25 cellular contexts compared by ENCODE assay signal in genomic region chr1:100565533-100565932, GRCh38. TPM values are rescaled to one million over a fixed set of nuclear protein-coding genes. Genes with fewer than 3 reads are reported as not detected.
DNase-seq lines count a peak whose midpoint lies in the region; ATAC-seq and TF ChIP-seq lines count a peak whose summit lies in the region.
"Had no signal": no experiment of that assay in that cellular context is flagged by ENCODE, and none has a peak within 500 bp of the region (broad histone marks: within the 10 kb centered on the region; RNA-seq: fewer than 3 reads in every experiment).

No MANE protein-coding gene starts in this region.

- H3K36me3 Mint-ChIP-seq in naive B cell, result peaks cover 0 to 5% of the 10 kb centered on the region in 2 donors
- no peaks in the 10 kb centered on the region for H3K36me3 Mint-ChIP-seq in effector memory CD8-positive, alpha-beta T cell (ENCODE audit: insufficient read depth)
- H3K36me3 Mint-ChIP-seq: T-cell had no signal

- no peaks in the 10 kb centered on the region for H3K36me3 ChIP-seq in OCI-LY7 (ENCODE audit: insufficient read depth, low read length)

- H3K27ac ChIP-seq in OCI-LY7 (ENCODE audit: low read depth, low read length, poor library complexity, severe bottlenecking), result no peak overlapping the region
- H3K27ac ChIP-seq: KMS-11 had no signal

- no peaks in the 10 kb centered on the region for H3K4me1 ChIP-seq in OCI-LY7 (ENCODE audit: insufficient read depth, low read length, poor library complexity, severe bottlenecking)

- peak; percentile 8 for DNase-seq in OCI-LY7 (ENCODE audit: low spot score)
- no peak for DNase-seq in naive B cell
- DNase-seq in effector memory CD8-positive, alpha-beta T cell, result no peak
- DNase-seq in kidney glomerular epithelial cell (lab: John Stamatoyannopoulos, UW), result no peak
- DNase-seq: ACHN; C1 segment of cervical spinal cord; CD8-positive, alpha-beta memory T cell; DMS53; NCI-H1436; NCI-H2029; NCI-H2171 treated with DMSO at 0.1 percent for 48 hours; NCI-H446; OCI-M1; SHP77 treated with DMSO at 0.1 percent for 48 hours; SK-N-SH; T-cell had no signal

- H3K9me3 Mint-ChIP-seq in naive B cell, result peaks cover 1 to 14% (median 8%) of the 10 kb centered on the region in 7 donors
- H3K9me3 Mint-ChIP-seq in effector memory CD8-positive, alpha-beta T cell, result peaks cover 0 to 5% of the 10 kb centered on the region in 2 donors

- ATAC-seq in GM18907 (IDR thresholded peaks at IDR 0.05; ENCODE audit: unreplicated experiment), result peak; percentile 64
- peak; percentile 71 for ATAC-seq in GM19452 (IDR thresholded peaks at IDR 0.05; ENCODE audit: unreplicated experiment)
- peak; percentile 16 to 57 for ATAC-seq in naive B cell (ENCODE audit: low read depth in 2 of 2)
- ATAC-seq in GM21528 (IDR thresholded peaks at IDR 0.05; ENCODE audit: low FRiP score, unreplicated experiment), result no peak
- ATAC-seq in GM19328 (IDR thresholded peaks at IDR 0.05; ENCODE audit: unreplicated experiment), result no peak
- no peak for ATAC-seq in effector memory CD8-positive, alpha-beta T cell (replicated peaks)
- ATAC-seq: GM23338, HCT116, T-cell had no signal

- H3K9me3 ChIP-seq in OCI-LY7 (ENCODE audit: low read length), result no peaks in the 10 kb centered on the region

- peaks cover 12 to 17% (median 12%) of the 10 kb centered on the region in 3 donors for H3K27me3 Mint-ChIP-seq in naive B cell
- H3K27me3 Mint-ChIP-seq in effector memory CD8-positive, alpha-beta T cell, result peaks cover 47 to 53% of the 10 kb centered on the region in 2 donors

- POLR2A ChIA-PET in OCI-LY7 (lab: Charles Lee), result interaction anchor here (0.6 to 1.0 kb wide), 2 partner anchors 62 to 305 kb away, joined by 3 read pairs; no protein-coding TSS in a partner anchor

- H3K79me2 ChIP-seq in OCI-LY7 (ENCODE audit: insufficient read depth, low read depth, low read length), result no peaks in the 10 kb centered on the region

- BruUV-seq in OCI-LY7 (replicated peaks; lab: Mats Ljungman, UMichigan), result no TSS peak

- peaks cover 0 to 7% (median 5%) of the 10 kb centered on the region in 3 donors for H3K4me1 Mint-ChIP-seq in naive B cell
- no peaks in the 10 kb centered on the region for H3K4me1 Mint-ChIP-seq in effector memory CD8-positive, alpha-beta T cell (ENCODE audit: low read depth in 2 of 2)
- H3K4me1 Mint-ChIP-seq: CD8-positive, alpha-beta memory T cell; GM23338; T-cell had no signal

- CTCF ChIA-PET in OCI-LY7 (lab: Charles Lee; ENCODE audit: unreplicated experiment), result no interaction called here

- H4K20me1 ChIP-seq in OCI-LY7 (ENCODE audit: insufficient read depth, low read length), result no peaks in the 10 kb centered on the region

- H3K4me2 ChIP-seq in OCI-LY7 (ENCODE audit: low read length), result no peak overlapping the region
- H3K4me2 ChIP-seq: GM23338, KMS-11, SK-N-SH had no signal

- TF ChIP-seq CTCF in OCI-LY7 (conservative IDR thresholded peaks at IDR 0.05; ENCODE audit: low read length), result no peak

- H3K4me3 ChIP-seq in OCI-LY7 (ENCODE audit: low read depth, low read length, poor library complexity, severe bottlenecking), result no peak overlapping the region
- H3K4me3 ChIP-seq: GM23338 had no signal

- no peaks in the 10 kb centered on the region for H3K9me2 ChIP-seq in OCI-LY7 (ENCODE audit: insufficient read depth, low read length)
- H3K9me2 ChIP-seq: SK-N-SH had no signal

- no peak overlapping the region for H2AFZ ChIP-seq in OCI-LY7 (ENCODE audit: low read length)

- intact Hi-C loops in OCI-LY7 (cut with micrococcal nuclease; ENCODE audit: unreplicated experiment), result no loop called here

- H3K4me3 Mint-ChIP-seq in naive B cell, result no peak overlapping the region
- H3K4me3 Mint-ChIP-seq in effector memory CD8-positive, alpha-beta T cell, result no peak overlapping the region
- H3K4me3 Mint-ChIP-seq: CD8-positive, alpha-beta memory T cell; GM23338; T-cell had no signal

- peak overlapping the region in 1 of 6 donors; percentile 28 for H3K27ac Mint-ChIP-seq in naive B cell
- no peak overlapping the region for H3K27ac Mint-ChIP-seq in effector memory CD8-positive, alpha-beta T cell
- H3K27ac Mint-ChIP-seq: CD8-positive, alpha-beta memory T cell; GM23338; T-cell had no signal

RNA-seq across cellular contexts. Expression of gene GPR88, which starts 27.6 kb away (rescaled TPM):
- not detected in 2 replicates for total RNA-seq in OCI-LY7 (2014; rRNA removed; shearing (Covaris generic))
- total RNA-seq in OCI-LY7 (2022), result not detected in 2 replicates
- polyA plus RNA-seq in naive B cell (ENCODE audit: low read depth in 6 of 6), result not detected
- total RNA-seq: M059J, RPMI7951 had no signal
- polyA plus RNA-seq: CD8-positive, alpha-beta memory T cell; GM23338 had no signal

Comparison
In these comparisons a context has a peak if more than half of its experiments do, and no peak if none do; other contexts are left out.
1. ATAC-seq: peak in GM18907 (single experiment), GM19452 (single experiment) and naive B cell (2 of 2); none in GM21528 (single experiment), GM19328 (single experiment) and effector memory CD8-positive, alpha-beta T cell (single experiment).